9 cellular contexts compared by ENCODE assay signal in genomic region chr3:66499881-66500574, GRCh38. TPM values are rescaled to one million over a fixed set of nuclear protein-coding genes. Genes with fewer than 3 reads are reported as not detected.
DNase-seq lines count a peak whose midpoint lies in the region; ATAC-seq lines count a peak whose summit lies in the region.
"Had no signal": no experiment of that assay in that cellular context is flagged by ENCODE, and none has a peak within 500 bp of the region (broad histone marks: within the 10 kb centered on the region; RNA-seq: fewer than 3 reads in every experiment).

No MANE protein-coding gene starts in this region.

- DNase-seq in AG08395 (ENCODE audit: low spot score), result peak; percentile 13
- peak; percentile 55 for DNase-seq in activated CD4-positive, alpha-beta T cell treated with anti-CD3 and anti-CD28 coated beads for 48 hours
- no peak for DNase-seq in effector memory CD4-positive, alpha-beta T cell
- DNase-seq in cortex of kidney (lab: John Stamatoyannopoulos, UW), result no peak

- H3K4me1 ChIP-seq in effector memory CD4-positive, alpha-beta T cell (ENCODE audit: control insufficient read depth, insufficient read depth, low read length, poor library complexity, severe bottlenecking), result peaks cover 50% of the 10 kb centered on the region
- H3K4me1 ChIP-seq in mononuclear cell (ENCODE audit: insufficient read depth, low read length) (peaks cover 23% of the 10 kb centered on the region), stomach smooth muscle (ENCODE audit: control insufficient read depth, insufficient read depth, low read length) (peaks cover 36% of the 10 kb centered on the region)

- H3K36me3 ChIP-seq in effector memory CD4-positive, alpha-beta T cell (ENCODE audit: control insufficient read depth, insufficient read depth, low read length), result no peaks in the 10 kb centered on the region
- no peaks in the 10 kb centered on the region for H3K36me3 ChIP-seq in stomach smooth muscle (ENCODE audit: control insufficient read depth in 2 of 2, insufficient read depth in 2 of 2, low read length in 2 of 2)

- peak overlapping the region; percentile 74 for H3K4me3 ChIP-seq in effector memory CD4-positive, alpha-beta T cell (ENCODE audit: insufficient read depth, low read depth, low read length, poor library complexity, severe bottlenecking)
- H3K4me3 ChIP-seq in mononuclear cell (ENCODE audit: low read length) (peak overlapping the region; percentile 63), stomach smooth muscle (ENCODE audit: low read length in 2 of 2) (peak overlapping the region; percentile 74 to 94)

- H3K9me3 ChIP-seq in effector memory CD4-positive, alpha-beta T cell (ENCODE audit: control insufficient read depth, low read length), result no peaks in the 10 kb centered on the region
- H3K9me3 ChIP-seq in mononuclear cell (ENCODE audit: low read depth, low read length) (no peaks in the 10 kb centered on the region), stomach smooth muscle (ENCODE audit: control insufficient read depth in 2 of 2, low read length in 2 of 2) (no peaks in the 10 kb centered on the region)

- H3K27me3 ChIP-seq in effector memory CD4-positive, alpha-beta T cell (replicated peaks; ENCODE audit: control insufficient read depth, insufficient read depth, low read length, poor library complexity, severe bottlenecking), result no peaks in the 10 kb centered on the region
- H3K27me3 ChIP-seq in mononuclear cell (ENCODE audit: insufficient read depth, low read length), result peaks cover 7% of the 10 kb centered on the region
- no peaks in the 10 kb centered on the region for H3K27me3 ChIP-seq in stomach smooth muscle (ENCODE audit: control insufficient read depth in 1 of 2, insufficient read depth in 2 of 2, low read length in 2 of 2)

- ATAC-seq in GM18907 (IDR thresholded peaks at IDR 0.05; ENCODE audit: unreplicated experiment) (peak; percentile 25), HG03108 (IDR thresholded peaks at IDR 0.05; ENCODE audit: unreplicated experiment) (peak; percentile 12)

- peak overlapping the region; percentile 69 for H3K27ac ChIP-seq in effector memory CD4-positive, alpha-beta T cell (ENCODE audit: insufficient read depth, low read length, poor library complexity, severe bottlenecking)
- peak overlapping the region; percentile 85 for H3K27ac ChIP-seq in stomach smooth muscle (ENCODE audit: low read length)
- H3K27ac ChIP-seq: HL-60 had no signal

- peak overlapping the region; percentile 83 to 86 for H3K9ac ChIP-seq in stomach smooth muscle (ENCODE audit: low read length in 2 of 2)

RNA-seq across cellular contexts. Expression of gene LRIG1, which starts 0.8 kb away (rescaled TPM):
- 21.4 TPM for total RNA-seq in mononuclear cell

Comparison
In these comparisons a context has a peak if more than half of its experiments do, and no peak if none do; other contexts are left out.
1. DNase-seq: peak in AG08395 (single experiment) and activated CD4-positive, alpha-beta T cell treated with anti-CD3 and anti-CD28 coated beads for 48 hours (single experiment); none in effector memory CD4-positive, alpha-beta T cell (0 of 3) and cortex of kidney (single experiment).
2. Peak in every context shown above with its lines, with median percentiles within 50 percentile points of each other: H3K4me3 ChIP-seq.